ENCODE assay signal across 14 cellular contexts in genomic region chr16:1713933-1714332, GRCh38. TPM values are rescaled to one million over a fixed set of nuclear protein-coding genes. Genes with fewer than 3 reads are reported as not detected.
A peak's percentile ranks its signal among the peaks of the same experiment; 100 is the strongest.
DNase-seq lines count a peak whose midpoint lies in the region; ATAC-seq and TF ChIP-seq lines count a peak whose summit lies in the region.
"Had no signal": no experiment of that assay in that cellular context is flagged by ENCODE, and none has a peak within 500 bp of the region (broad histone marks: within the 10 kb centered on the region; RNA-seq: fewer than 3 reads in every experiment).

No MANE protein-coding gene starts in this region.

- peak; percentile 55 for DNase-seq in BE2C
- DNase-seq in glomerular visceral epithelial cell (ENCODE audit: extremely low spot score) = peak; percentile 49
- no peak for DNase-seq in stimulated activated naive CD4-positive, alpha-beta T cell treated with Interleukin-2 at 50 U/mL for 16 hours (lab: John Stamatoyannopoulos, UW)
- DNase-seq in amniotic stem cell (lab: John Stamatoyannopoulos, UW) = no peak
- DNase-seq in SHP77 treated with DMSO at 0.1 percent for 48 hours (lab: John Stamatoyannopoulos, UW) = no peak
- no peak for DNase-seq in 8988T
- DNase-seq: activated CD4-positive, alpha-beta T cell treated with anti-CD3 and anti-CD28 coated beads, Interleukin-2, amount 10 ng/mL, durations not matched to agents 7 days and 5 days; activated naive CD8-positive, alpha-beta T cell treated with anti-CD3 and anti-CD28 coated beads, Interleukin-2, amount 10 ng/mL, durations not matched to agents 7 days and 5 days; hippocampal formation; NCI-H2107; SHP77; stomach had no signal

- 68% methylated on average over 14 of the region's 14 CpGs for WGBS in HUES64

- H3K4me3 ChIP-seq in BE2C (ENCODE audit: low read depth, low read length) (peak overlapping the region; percentile 15), HUES64 (ENCODE audit: low read length) (no peak overlapping the region)
- H3K4me3 ChIP-seq: stomach had no signal

- H3K9ac ChIP-seq in HUES64 (ENCODE audit: low read depth, low read length) = peak overlapping the region; percentile 9; the same call in 1 of the 2 replicates

- H3K27ac ChIP-seq in HUES64 (ENCODE audit: low read depth, low read length) = no peak overlapping the region
- H3K27ac ChIP-seq: stomach had no signal

- H3K4me1 ChIP-seq in BE2C = peaks cover 10% of the 10 kb centered on the region
- H3K4me1 ChIP-seq in HUES64 (ENCODE audit: insufficient read depth, low read length) = peaks cover 11% of the 10 kb centered on the region

- TF ChIP-seq CTCF in BE2C (IDR thresholded peaks at IDR 0.05; ENCODE audit: low read depth, low read length) = no peak

- H3K27me3 ChIP-seq in BE2C (no peaks in the 10 kb centered on the region), HUES64 (ENCODE audit: insufficient read depth, low read length) (no peaks in the 10 kb centered on the region)
- H3K27me3 ChIP-seq: stomach had no signal

- H3K36me3 ChIP-seq in BE2C (peaks cover 2% of the 10 kb centered on the region; the same call in 1 of the 2 replicates), HUES64 (ENCODE audit: insufficient read depth, low read length) (no peaks in the 10 kb centered on the region)

- ATAC-seq in GM19035 (IDR thresholded peaks at IDR 0.05; ENCODE audit: unreplicated experiment) = peak; percentile 77

- H3K9me3 ChIP-seq in BE2C (no peaks in the 10 kb centered on the region), HUES64 (ENCODE audit: insufficient read depth, low read depth, low read length) (no peaks in the 10 kb centered on the region)
- H3K9me3 ChIP-seq: stomach had no signal

RNA-seq across cellular contexts. Expression of gene MAPK8IP3, which starts 7.9 kb away (rescaled TPM):
- polyA plus RNA-seq in BE2C (2012; ENCODE audit: insufficient read depth, insufficient read length, low read depth) = 156 TPM
- 21.7 TPM for polyA plus RNA-seq in HUES64 (2013, experiment 1 of 2)
- 25.0 TPM for polyA plus RNA-seq in HUES64 (2013, experiment 2 of 2)

RNA-seq across cellular contexts. Expression of gene JPT2, which starts 35.9 kb away (rescaled TPM):
- polyA plus RNA-seq in BE2C (2012; ENCODE audit: insufficient read depth, insufficient read length, low read depth) = 57.5 TPM
- polyA plus RNA-seq in HUES64 (2013, experiment 1 of 2) = 174 TPM
- polyA plus RNA-seq in HUES64 (2013, experiment 2 of 2) = 169 TPM

RNA-seq across cellular contexts. Expression of gene NME3, which starts 57.4 kb away (rescaled TPM):
- 366 TPM for polyA plus RNA-seq in BE2C (2012; ENCODE audit: insufficient read depth, insufficient read length, low read depth)
- 44.1 TPM for polyA plus RNA-seq in HUES64 (2013, experiment 1 of 2)
- polyA plus RNA-seq in HUES64 (2013, experiment 2 of 2) = 38.9 TPM

RNA-seq across cellular contexts. Expression of gene EME2, which starts 58.7 kb away (rescaled TPM):
- polyA plus RNA-seq in BE2C (2012; ENCODE audit: insufficient read depth, insufficient read length, low read depth) = 30.6 TPM
- polyA plus RNA-seq in HUES64 (2013, experiment 1 of 2) = 10.4 TPM
- polyA plus RNA-seq in HUES64 (2013, experiment 2 of 2) = 7.4 TPM

RNA-seq across cellular contexts. Expression of gene MRPS34, which starts 59.0 kb away (rescaled TPM):
- polyA plus RNA-seq in BE2C (2012; ENCODE audit: insufficient read depth, insufficient read length, low read depth) = 992 TPM
- polyA plus RNA-seq in HUES64 (2013, experiment 1 of 2) = 156 TPM
- 160 TPM for polyA plus RNA-seq in HUES64 (2013, experiment 2 of 2)

Comparison
In these comparisons a context has a peak if more than half of its experiments do, and no peak if none do; other contexts are left out.
1. DNase-seq: peak in BE2C (single experiment) and glomerular visceral epithelial cell (single experiment); none in stimulated activated naive CD4-positive, alpha-beta T cell treated with Interleukin-2 at 50 U/mL for 16 hours (single experiment), amniotic stem cell (single experiment), SHP77 treated with DMSO at 0.1 percent for 48 hours (single experiment) and 8988T (single experiment).